In genomic region chr4:74324262-74324661, GRCh38 we compare ENCODE assay signal across 1 cellular context.
TF ChIP-seq lines count a peak whose summit lies in the region.

No MANE protein-coding gene starts in this region.

TF ChIP-seq in K562, 482 proteins besides CTCF, POLR2A, EP300 and RAD21:
- no peak for TF ChIP-seq FOXK1 (CRISPR knock-in tag; IDR thresholded peaks at IDR 0.05; ENCODE audit: borderline replicate concordance)
- TF ChIP-seq MLX (CRISPR knock-in tag; conservative IDR thresholded peaks at IDR 0.05) = no peak
- TF ChIP-seq ZC3H8 (IDR thresholded peaks at IDR 0.05) = no peak
- peak; percentile 37 to 54; a peak in 1 of 4 replicates for TF ChIP-seq KDM1A (IDR thresholded peaks at IDR 0.05)
- TF ChIP-seq NR2C2 (CRISPR knock-in tag; IDR thresholded peaks at IDR 0.05) = no peak
- no peak for TF ChIP-seq NR2C2 (tag; IDR thresholded peaks at IDR 0.05)
- no peak for TF ChIP-seq BCL6 (CRISPR knock-in tag; IDR thresholded peaks at IDR 0.05)
- no peak for TF ChIP-seq ZBTB1 (CRISPR knock-in tag; IDR thresholded peaks at IDR 0.05; ENCODE audit: borderline replicate concordance, low read depth)
- TF ChIP-seq CEBPB (tag; IDR thresholded peaks at IDR 0.05) = no peak
- peak; percentile 24; the same call in 1 of the 2 replicates for TF ChIP-seq SOX6 (IDR thresholded peaks at IDR 0.05)
- TF ChIP-seq OTX1 (CRISPR knock-in tag; IDR thresholded peaks at IDR 0.05) = no peak
- TF ChIP-seq, protein P1, sequence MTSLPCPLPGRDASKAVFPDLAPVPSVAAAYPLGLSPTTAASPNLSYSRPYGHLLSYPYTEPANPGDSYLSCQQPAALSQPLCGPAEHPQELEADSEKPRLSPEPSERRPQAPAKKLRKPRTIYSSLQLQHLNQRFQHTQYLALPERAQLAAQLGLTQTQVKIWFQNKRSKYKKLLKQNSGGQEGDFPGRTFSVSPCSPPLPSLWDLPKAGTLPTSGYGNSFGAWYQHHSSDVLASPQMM (CRISPR knock-in tag; IDR thresholded peaks at IDR 0.05) = no peak
- no peak for TF ChIP-seq CREB3 (tag; conservative IDR thresholded peaks at IDR 0.05; ENCODE audit: low read depth)
- TF ChIP-seq, protein P2, sequence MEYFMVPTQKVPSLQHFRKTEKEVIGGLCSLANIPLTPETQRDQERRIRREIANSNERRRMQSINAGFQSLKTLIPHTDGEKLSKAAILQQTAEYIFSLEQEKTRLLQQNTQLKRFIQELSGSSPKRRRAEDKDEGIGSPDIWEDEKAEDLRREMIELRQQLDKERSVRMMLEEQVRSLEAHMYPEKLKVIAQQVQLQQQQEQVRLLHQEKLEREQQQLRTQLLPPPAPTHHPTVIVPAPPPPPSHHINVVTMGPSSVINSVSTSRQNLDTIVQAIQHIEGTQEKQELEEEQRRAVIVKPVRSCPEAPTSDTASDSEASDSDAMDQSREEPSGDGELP (CRISPR knock-in tag; IDR thresholded peaks at IDR 0.05; ENCODE audit: borderline replicate concordance) = no peak
- TF ChIP-seq, protein P3, sequence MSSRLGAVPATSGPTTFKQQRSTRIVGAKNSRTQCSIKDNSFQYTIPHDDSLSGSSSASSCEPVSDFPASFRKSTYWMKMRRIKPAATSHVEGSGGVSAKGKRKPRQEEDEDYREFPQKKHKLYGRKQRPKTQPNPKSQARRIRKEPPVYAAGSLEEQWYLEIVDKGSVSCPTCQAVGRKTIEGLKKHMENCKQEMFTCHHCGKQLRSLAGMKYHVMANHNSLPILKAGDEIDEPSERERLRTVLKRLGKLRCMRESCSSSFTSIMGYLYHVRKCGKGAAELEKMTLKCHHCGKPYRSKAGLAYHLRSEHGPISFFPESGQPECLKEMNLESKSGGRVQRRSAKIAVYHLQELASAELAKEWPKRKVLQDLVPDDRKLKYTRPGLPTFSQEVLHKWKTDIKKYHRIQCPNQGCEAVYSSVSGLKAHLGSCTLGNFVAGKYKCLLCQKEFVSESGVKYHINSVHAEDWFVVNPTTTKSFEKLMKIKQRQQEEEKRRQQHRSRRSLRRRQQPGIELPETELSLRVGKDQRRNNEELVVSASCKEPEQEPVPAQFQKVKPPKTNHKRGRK (tag; IDR thresholded peaks at IDR 0.05) = no peak
- TF ChIP-seq GMEB1 (CRISPR knock-in tag; IDR thresholded peaks at IDR 0.05) = no peak
- 0 out of 2 replicates have a peak, but pooled peaks have one; percentile 18 for TF ChIP-seq HMBOX1 (IDR thresholded peaks at IDR 0.05)
- no peak for TF ChIP-seq ZNF589 (CRISPR knock-in tag; IDR thresholded peaks at IDR 0.05; ENCODE audit: low read depth)
